ENCODE assay signal across 8 cellular contexts in genomic region chrX:153071896-153072583, GRCh38. TPM values are rescaled to one million over a fixed set of nuclear protein-coding genes. Genes with fewer than 3 reads are reported as not detected.
DNase-seq lines count a peak whose midpoint lies in the region; ATAC-seq and TF ChIP-seq lines count a peak whose summit lies in the region.
"Not testable (repeated sequence)": the region's sequence is repeated elsewhere in the genome, so short reads cannot be mapped to it uniquely, and the experiment has no call there.

TSS of gene PNMA6A (plus strand) at chrX:153072454. CDS start at chrX:153073063, 609 bp downstream.

- H3K9me3 Mint-ChIP-seq in CD4-positive, CD25-positive, alpha-beta regulatory T cell; activated T-cell treated with anti-CD3 and anti-CD28 coated beads, Interleukin-2, amount 50 U/mL, for 72 hours; natural killer cell treated with Interleukin-12 subunit alpha and Interleukin-12 subunit beta and Interleukin-15 and Interleukin-18, amount 100 ng/mL, for 72 hours; stimulated activated naive CD8-positive, alpha-beta T cell treated with anti-CD3 and anti-CD28 coated beads, Interleukin-15, amount 100 ng/mL, for 72 hours: not testable (repeated sequence)

- H3K36me3 Mint-ChIP-seq in CD4-positive, CD25-positive, alpha-beta regulatory T cell; activated T-cell treated with anti-CD3 and anti-CD28 coated beads, Interleukin-2, amount 50 U/mL, for 72 hours (ENCODE audit: insufficient read depth in 2 of 2); natural killer cell treated with Interleukin-12 subunit alpha and Interleukin-12 subunit beta and Interleukin-15 and Interleukin-18, amount 100 ng/mL, for 72 hours: not testable (repeated sequence)

- not testable (repeated sequence) for H3K27ac Mint-ChIP-seq in CD4-positive, CD25-positive, alpha-beta regulatory T cell; activated T-cell treated with anti-CD3 and anti-CD28 coated beads, Interleukin-2, amount 50 U/mL, for 72 hours; natural killer cell treated with Interleukin-12 subunit alpha and Interleukin-12 subunit beta and Interleukin-15 and Interleukin-18, amount 100 ng/mL, for 72 hours; stimulated activated naive CD8-positive, alpha-beta T cell treated with anti-CD3 and anti-CD28 coated beads, Interleukin-15, amount 100 ng/mL, for 72 hours

- H3K27me3 Mint-ChIP-seq in CD4-positive, CD25-positive, alpha-beta regulatory T cell; activated T-cell treated with anti-CD3 and anti-CD28 coated beads, Interleukin-2, amount 50 U/mL, for 72 hours (ENCODE audit: low read depth); natural killer cell treated with Interleukin-12 subunit alpha and Interleukin-12 subunit beta and Interleukin-15 and Interleukin-18, amount 100 ng/mL, for 72 hours; stimulated activated naive CD8-positive, alpha-beta T cell treated with anti-CD3 and anti-CD28 coated beads, Interleukin-15, amount 100 ng/mL, for 72 hours: not testable (repeated sequence)

- H3K4me1 Mint-ChIP-seq in CD4-positive, CD25-positive, alpha-beta regulatory T cell; activated T-cell treated with anti-CD3 and anti-CD28 coated beads, Interleukin-2, amount 50 U/mL, for 72 hours (ENCODE audit: low read depth); natural killer cell treated with Interleukin-12 subunit alpha and Interleukin-12 subunit beta and Interleukin-15 and Interleukin-18, amount 100 ng/mL, for 72 hours (ENCODE audit: low read depth in 2 of 2); stimulated activated naive CD8-positive, alpha-beta T cell treated with anti-CD3 and anti-CD28 coated beads, Interleukin-15, amount 100 ng/mL, for 72 hours: not testable (repeated sequence)

- ATAC-seq in CD4-positive, CD25-positive, alpha-beta regulatory T cell (ENCODE audit: low read depth in 2 of 2) = peak; percentile 57 to 65
- peak; percentile 62 for ATAC-seq in HG03095 (IDR thresholded peaks at IDR 0.05; ENCODE audit: unreplicated experiment)
- ATAC-seq in RWPE2 (ENCODE audit: low read depth) = peak; percentile 79
- peak; percentile 81 to 88 for ATAC-seq in activated T-cell treated with anti-CD3 and anti-CD28 coated beads, Interleukin-2, amount 50 U/mL, for 72 hours (replicated peaks in 1 of 2)
- peak; percentile 81 for ATAC-seq in foreskin keratinocyte
- ATAC-seq in left colon = peak; percentile 54
- ATAC-seq in natural killer cell treated with Interleukin-12 subunit alpha and Interleukin-12 subunit beta and Interleukin-15 and Interleukin-18, amount 100 ng/mL, for 72 hours = peak; percentile 44 to 67
- ATAC-seq in stimulated activated naive CD8-positive, alpha-beta T cell treated with anti-CD3 and anti-CD28 coated beads, Interleukin-15, amount 100 ng/mL, for 72 hours = peak; percentile 68

- not testable (repeated sequence) for DNase-seq in CD4-positive, CD25-positive, alpha-beta regulatory T cell; RWPE2 (ENCODE audit: low spot score); activated T-cell treated with anti-CD3 and anti-CD28 coated beads, Interleukin-2, amount 50 U/mL, for 72 hours; foreskin keratinocyte; left colon; natural killer cell treated with Interleukin-12 subunit alpha and Interleukin-12 subunit beta and Interleukin-15 and Interleukin-18, amount 100 ng/mL, for 72 hours (ENCODE audit: low spot score); stimulated activated naive CD8-positive, alpha-beta T cell treated with anti-CD3 and anti-CD28 coated beads, Interleukin-15, amount 100 ng/mL, for 72 hours

- intact Hi-C loops in left colon (cut with DNase I, micrococcal nuclease) = not testable (repeated sequence)

- not testable (repeated sequence) for H3K4me3 Mint-ChIP-seq in CD4-positive, CD25-positive, alpha-beta regulatory T cell; activated T-cell treated with anti-CD3 and anti-CD28 coated beads, Interleukin-2, amount 50 U/mL, for 72 hours; natural killer cell treated with Interleukin-12 subunit alpha and Interleukin-12 subunit beta and Interleukin-15 and Interleukin-18, amount 100 ng/mL, for 72 hours; stimulated activated naive CD8-positive, alpha-beta T cell treated with anti-CD3 and anti-CD28 coated beads, Interleukin-15, amount 100 ng/mL, for 72 hours

- H3K27me3 ChIP-seq in CD4-positive, CD25-positive, alpha-beta regulatory T cell (ENCODE audit: control insufficient read depth, insufficient read depth, low read length); RWPE2 (ENCODE audit: insufficient read depth, poor library complexity, severe bottlenecking); foreskin keratinocyte: not testable (repeated sequence)

- H3K36me3 ChIP-seq in CD4-positive, CD25-positive, alpha-beta regulatory T cell (ENCODE audit: control insufficient read depth, insufficient read depth, low read length); RWPE2 (ENCODE audit: low read depth): not testable (repeated sequence)

- not testable (repeated sequence) for TF ChIP-seq CTCF in RWPE2 (IDR thresholded peaks at IDR 0.05; ENCODE audit: poor library complexity, severe bottlenecking); foreskin keratinocyte (conservative IDR thresholded peaks at IDR 0.05)

- H3K4me1 ChIP-seq in CD4-positive, CD25-positive, alpha-beta regulatory T cell (ENCODE audit: control insufficient read depth, insufficient read depth, low read length, poor library complexity, severe bottlenecking); RWPE2 (ENCODE audit: insufficient read depth, poor library complexity, severe bottlenecking); foreskin keratinocyte: not testable (repeated sequence)

- H3K27ac ChIP-seq in CD4-positive, CD25-positive, alpha-beta regulatory T cell (ENCODE audit: insufficient read depth, low read length, poor library complexity, severe bottlenecking); RWPE2 (ENCODE audit: poor library complexity, severe bottlenecking); foreskin keratinocyte: not testable (repeated sequence)

- H3K4me3 ChIP-seq in CD4-positive, CD25-positive, alpha-beta regulatory T cell (ENCODE audit: low read depth, low read length); RWPE2 (ENCODE audit: severe bottlenecking): not testable (repeated sequence)

- H3K9me3 ChIP-seq in CD4-positive, CD25-positive, alpha-beta regulatory T cell (ENCODE audit: control insufficient read depth in 2 of 2, low read length in 2 of 2); RWPE2 (ENCODE audit: severe bottlenecking): not testable (repeated sequence)

RNA-seq across cellular contexts. Expression of gene PNMA6A, which starts in this region (rescaled TPM):
- not detected for total RNA-seq in CD4-positive, CD25-positive, alpha-beta regulatory T cell
- polyA plus RNA-seq in CD4-positive, CD25-positive, alpha-beta regulatory T cell = under 1 TPM in 3 of 4 donors, not detected in 1; 0.11 to 0.14 (median 0.12) TPM
- under 1 TPM; 0.49 to 0.60 TPM for total RNA-seq in activated T-cell treated with anti-CD3 and anti-CD28 coated beads, Interleukin-2, amount 50 U/mL, for 72 hours
- 0.32 and 0.75 TPM in 2 replicates for total RNA-seq in foreskin keratinocyte
- polyA plus RNA-seq in foreskin keratinocyte = 0.37 and 0.64 TPM in 2 replicates
- total RNA-seq in left colon = under 1 TPM in 1 of 2 donors, not detected in 1; 0.42 TPM
- total RNA-seq in natural killer cell treated with Interleukin-12 subunit alpha and Interleukin-12 subunit beta and Interleukin-15 and Interleukin-18, amount 100 ng/mL, for 72 hours = under 1 TPM in 1 of 2 donors, not detected in 1; 0.20 TPM

Comparison
In these comparisons a context has a peak if more than half of its experiments do, and no peak if none do; other contexts are left out.
1. Peak in ATAC-seq in CD4-positive, CD25-positive, alpha-beta regulatory T cell; RNA of the gene not detected or under 1 TPM.
2. Peak in ATAC-seq in activated T-cell treated with anti-CD3 and anti-CD28 coated beads, Interleukin-2, amount 50 U/mL, for 72 hours; RNA of the gene not detected or under 1 TPM.
3. Peak in ATAC-seq in foreskin keratinocyte; RNA of the gene not detected or under 1 TPM.
4. Peak in ATAC-seq in left colon; RNA of the gene not detected or under 1 TPM.
5. Peak in ATAC-seq in natural killer cell treated with Interleukin-12 subunit alpha and Interleukin-12 subunit beta and Interleukin-15 and Interleukin-18, amount 100 ng/mL, for 72 hours; RNA of the gene not detected or under 1 TPM.